ENCODE assay signal across 14 cellular contexts in the genomic region with DNA sequence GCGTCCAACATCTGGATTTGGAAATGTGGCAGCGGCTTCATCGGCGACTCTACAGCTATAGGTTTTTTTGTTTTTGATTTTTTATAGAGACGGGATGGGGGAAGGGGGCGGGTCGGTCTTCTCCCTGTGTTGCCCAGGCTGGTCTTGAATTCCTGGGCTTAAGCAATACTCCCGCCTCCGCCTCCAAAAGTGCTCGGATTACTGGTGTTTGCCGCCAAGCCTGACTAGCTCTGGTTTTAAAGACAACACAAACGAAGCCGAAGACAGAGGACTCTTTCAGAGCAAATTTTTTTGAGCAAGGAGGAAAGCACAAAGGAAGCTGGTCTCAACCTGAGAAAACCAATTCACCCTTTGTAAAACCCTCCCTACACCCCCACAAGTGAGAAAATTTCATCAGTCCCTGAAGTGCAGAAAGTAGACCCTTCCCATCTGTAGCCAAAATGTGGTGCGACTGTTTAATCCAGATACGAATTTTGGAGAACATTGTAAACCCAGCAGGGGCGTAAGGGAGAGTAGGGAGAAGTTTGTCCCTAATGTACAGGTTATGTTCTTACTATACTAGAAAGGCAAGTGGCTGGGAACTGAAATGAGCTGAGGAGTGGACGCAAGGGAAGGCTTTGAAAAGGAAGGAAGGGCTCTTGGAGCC.
DNase-seq lines count a peak whose midpoint lies in the region; ATAC-seq and TF ChIP-seq lines count a peak whose summit lies in the region.
"Had no signal": no experiment of that assay in that cellular context is flagged by ENCODE, and none has a peak within 500 bp of the region (broad histone marks: within the 10 kb centered on the region; RNA-seq: fewer than 3 reads in every experiment).

No MANE protein-coding gene starts in this region.

- H3K9me3 Mint-ChIP-seq in MCF 10A (ENCODE audit: unreplicated experiment) = peaks cover 12% of the 10 kb centered on the region
- peaks cover 34% of the 10 kb centered on the region in 2 donors for H3K9me3 Mint-ChIP-seq in stimulated activated naive CD8-positive, alpha-beta T cell treated with anti-CD3 and anti-CD28 coated beads, Interleukin-15, amount 100 ng/mL, for 72 hours

- no peak overlapping the region for H3K9ac ChIP-seq in mesenchymal stem cell (ENCODE audit: low read length)

- no peak overlapping the region for H3K14ac ChIP-seq in mesenchymal stem cell (ENCODE audit: low read length in 2 of 2)

- DNase-seq in MCF 10A (ENCODE audit: unreplicated experiment) (peak; percentile 82), breast epithelium (ENCODE audit: low spot score in 2 of 2) (no peak), Panc1 (ENCODE audit: low read depth, low spot score) (no peak), fibroblast of mammary gland (ENCODE audit: low read depth) (peak; percentile 25), mesenchymal stem cell (no peak), tibial nerve (ENCODE audit: low spot score in 2 of 2) (no peak)
- DNase-seq in stimulated activated naive CD8-positive, alpha-beta T cell treated with anti-CD3 and anti-CD28 coated beads, Interleukin-15, amount 100 ng/mL, for 72 hours = no peak
- DNase-seq: activated CD4-positive, CD25-positive, alpha-beta regulatory T cell treated with anti-CD3 and anti-CD28 coated beads, Interleukin-2, amount 50 U/mL, for 72 hours; aorta; dermis blood vessel endothelial cell; DMS79; NCI-H1105 treated with DMSO at 0.1 percent for 48 hours had no signal

- no peak overlapping the region for H2AK5ac ChIP-seq in mesenchymal stem cell (ENCODE audit: low read length, severe bottlenecking)

- no peak overlapping the region for H4K8ac ChIP-seq in mesenchymal stem cell (ENCODE audit: low read length)

- H3K36me3 Mint-ChIP-seq in MCF 10A (ENCODE audit: insufficient read depth, unreplicated experiment) = peaks cover 4% of the 10 kb centered on the region

- H3K4me1 ChIP-seq in breast epithelium = no peaks in the 10 kb centered on the region
- H3K4me1 ChIP-seq in Panc1 (ENCODE audit: control insufficient read depth, insufficient read depth, low read length) = peaks cover 13% of the 10 kb centered on the region
- H3K4me1 ChIP-seq in mesenchymal stem cell (ENCODE audit: control insufficient read depth, insufficient read depth, low read depth, low read length) = no peaks in the 10 kb centered on the region
- no peaks in the 10 kb centered on the region for H3K4me1 ChIP-seq in tibial nerve
- H3K4me1 ChIP-seq: suprapubic skin had no signal

- TF ChIP-seq EP300 in tibial nerve (IDR thresholded peaks at IDR 0.05) = no peak

- no peaks in the 10 kb centered on the region for H3K79me1 ChIP-seq in mesenchymal stem cell (replicated peaks; ENCODE audit: low read length, poor library complexity, severe bottlenecking)

- no peak overlapping the region for H3K4me3 ChIP-seq in breast epithelium
- H3K4me3 ChIP-seq in Panc1 (ENCODE audit: low read depth in 2 of 2, low read length in 2 of 2) = peak overlapping the region; percentile 32 to 63
- H3K4me3 ChIP-seq in fibroblast of mammary gland (ENCODE audit: control insufficient read depth, low read depth, low read length) = peak overlapping the region; percentile 7
- H3K4me3 ChIP-seq in mesenchymal stem cell (ENCODE audit: insufficient read depth in 1 of 2, low read depth in 1 of 2, low read length in 2 of 2) = no peak overlapping the region
- H3K4me3 ChIP-seq in tibial nerve = no peak overlapping the region
- H3K4me3 ChIP-seq: suprapubic skin had no signal

- no peak for TF ChIP-seq CTCF in MCF 10A (IDR thresholded peaks at IDR 0.05; ENCODE audit: unreplicated experiment)
- no peak for TF ChIP-seq CTCF in breast epithelium (IDR thresholded peaks at IDR 0.05)
- TF ChIP-seq CTCF in Panc1 (IDR thresholded peaks at IDR 0.05) = no peak
- TF ChIP-seq CTCF in fibroblast of mammary gland (conservative IDR thresholded peaks at IDR 0.05; ENCODE audit: control insufficient read depth, insufficient read depth, low read depth, low read length) = no peak
- no peak for TF ChIP-seq CTCF in tibial nerve (IDR thresholded peaks at IDR 0.05)

- H3K23ac ChIP-seq in mesenchymal stem cell (ENCODE audit: low read length in 2 of 2) = no peak overlapping the region

- no peak overlapping the region for H4K91ac ChIP-seq in mesenchymal stem cell (ENCODE audit: low read length)

- no peak overlapping the region for H3K4ac ChIP-seq in mesenchymal stem cell (ENCODE audit: low read depth in 1 of 2, low read length in 2 of 2)

- H3K27me3 ChIP-seq in breast epithelium = peaks cover 0 to 90% of the 10 kb centered on the region in 2 donors
- H3K27me3 ChIP-seq in Panc1 (ENCODE audit: control insufficient read depth, insufficient read depth, low read length) = 0 out of 2 replicates have a peak, but pooled peaks cover 2% of the 10 kb centered on the region
- peaks cover 27 to 55% of the 10 kb centered on the region in 2 experiments for H3K27me3 ChIP-seq in mesenchymal stem cell (ENCODE audit: control insufficient read depth in 1 of 2, insufficient read depth in 1 of 2, low read length in 2 of 2)
- H3K27me3 ChIP-seq in tibial nerve = peaks cover 0 to 70% of the 10 kb centered on the region in 2 donors

- no TSS peak for BruUV-seq in MCF 10A (replicated peaks; lab: Mats Ljungman, UMichigan)
- no TSS peak for BruUV-seq in Panc1 (replicated peaks; lab: Mats Ljungman, UMichigan)

- H3K4me2 ChIP-seq in mesenchymal stem cell (ENCODE audit: low read length, poor library complexity, severe bottlenecking) = no peak overlapping the region

- H3K4me3 Mint-ChIP-seq in MCF 10A (ENCODE audit: unreplicated experiment) = no peak overlapping the region
- H3K4me3 Mint-ChIP-seq in stimulated activated naive CD8-positive, alpha-beta T cell treated with anti-CD3 and anti-CD28 coated beads, Interleukin-15, amount 100 ng/mL, for 72 hours = peak overlapping the region; percentile 36 to 56

- TF ChIP-seq POLR2A in breast epithelium (IDR thresholded peaks at IDR 0.05) (no peak), tibial nerve (IDR thresholded peaks at IDR 0.05) (no peak)

- WGBS in mesenchymal stem cell = 44% methylated on average over 17 of the region's 17 CpGs
- 7 to 8% methylated on average over 17 of the region's 17 CpGs for WGBS in tibial nerve, 2 donors

- H2BK5ac ChIP-seq in mesenchymal stem cell (ENCODE audit: low read depth, low read length, poor library complexity, severe bottlenecking) = no peak overlapping the region

- in situ Hi-C loops in Panc1 (cut with HindIII; ENCODE audit: low pct_unique_long_range_greater_than_20kb, low sequenced_read_pairs) = no loop called here

- peaks cover 14% of the 10 kb centered on the region for H3K4me1 Mint-ChIP-seq in MCF 10A (ENCODE audit: insufficient read depth, unreplicated experiment)
- H3K4me1 Mint-ChIP-seq in stimulated activated naive CD8-positive, alpha-beta T cell treated with anti-CD3 and anti-CD28 coated beads, Interleukin-15, amount 100 ng/mL, for 72 hours = peaks cover 17% of the 10 kb centered on the region

- H2BK12ac ChIP-seq in mesenchymal stem cell (ENCODE audit: low read length in 2 of 2) = no peak overlapping the region

- no peak overlapping the region for H3K27ac Mint-ChIP-seq in MCF 10A (ENCODE audit: low read depth, unreplicated experiment)
- no peak overlapping the region for H3K27ac Mint-ChIP-seq in stimulated activated naive CD8-positive, alpha-beta T cell treated with anti-CD3 and anti-CD28 coated beads, Interleukin-15, amount 100 ng/mL, for 72 hours

- CTCF ChIA-PET in MCF 10A (lab: Yijun Ruan, JAX) = no interaction called here
- CTCF ChIA-PET in Panc1 (lab: Charles Lee) = interaction anchor here (0.5 to 0.6 kb wide), 2 partner anchors 14 to 315 kb away, joined by 5 to 7 read pairs; no protein-coding TSS in a partner anchor

- no peak overlapping the region for H3K18ac ChIP-seq in mesenchymal stem cell (ENCODE audit: low read depth in 1 of 2, low read length in 2 of 2)

- intact Hi-C loops in MCF 10A (cut with micrococcal nuclease) (no loop called here), breast epithelium (cut with DNase I; ENCODE audit: low total_unique reads) (no loop called here), Panc1 (cut with micrococcal nuclease; ENCODE audit: unreplicated experiment) (no loop called here)

- ATAC-seq in Panc1 = peak; percentile 27
- no peak for ATAC-seq in stimulated activated naive CD8-positive, alpha-beta T cell treated with anti-CD3 and anti-CD28 coated beads, Interleukin-15, amount 100 ng/mL, for 72 hours
- ATAC-seq in HG02759 (IDR thresholded peaks at IDR 0.05; ENCODE audit: unreplicated experiment) = no peak

- H3K36me3 ChIP-seq in breast epithelium (no peaks in the 10 kb centered on the region), Panc1 (ENCODE audit: control insufficient read depth, insufficient read depth, low read length) (no peaks in the 10 kb centered on the region), mesenchymal stem cell (ENCODE audit: control insufficient read depth in 1 of 2, insufficient read depth in 2 of 2, low read depth in 1 of 2, low read length in 2 of 2) (no peaks in the 10 kb centered on the region), tibial nerve (no peaks in the 10 kb centered on the region)
- H3K36me3 ChIP-seq: suprapubic skin had no signal

- POLR2A ChIA-PET in MCF 10A (lab: Yijun Ruan, JAX) = interaction anchor here (0.6 to 1.3 kb wide), 2 partner anchors 9 to 10 kb away, joined by 3 to 6 read pairs; no protein-coding TSS in a partner anchor
- POLR2A ChIA-PET in Panc1 (lab: Charles Lee) = interaction anchor here (0.5 kb wide), 1 partner anchor 13 kb away, joined by 5 read pairs; no protein-coding TSS in a partner anchor

- no peak overlapping the region for H2BK15ac ChIP-seq in mesenchymal stem cell (ENCODE audit: low read depth, poor library complexity, severe bottlenecking)

- peaks cover 14% of the 10 kb centered on the region for H3K27me3 Mint-ChIP-seq in MCF 10A (ENCODE audit: insufficient read depth, unreplicated experiment)
- H3K27me3 Mint-ChIP-seq in stimulated activated naive CD8-positive, alpha-beta T cell treated with anti-CD3 and anti-CD28 coated beads, Interleukin-15, amount 100 ng/mL, for 72 hours = peaks cover 84% of the 10 kb centered on the region

- H3K27ac ChIP-seq in breast epithelium = no peak overlapping the region
- no peak overlapping the region; the same call in 1 of the 2 replicates for H3K27ac ChIP-seq in Panc1 (ENCODE audit: low read length)
- no peak overlapping the region for H3K27ac ChIP-seq in mesenchymal stem cell (ENCODE audit: low read length, poor library complexity, severe bottlenecking)
- no peak overlapping the region for H3K27ac ChIP-seq in tibial nerve
- H3K27ac ChIP-seq: suprapubic skin had no signal

- no peak overlapping the region for H2AFZ ChIP-seq in mesenchymal stem cell (ENCODE audit: low read depth, low read length)

- peaks cover 0 to 6% of the 10 kb centered on the region in 2 donors for H3K9me3 ChIP-seq in breast epithelium
- no peaks in the 10 kb centered on the region for H3K9me3 ChIP-seq in Panc1 (ENCODE audit: control insufficient read depth, insufficient read depth, low read depth, low read length)
- no peaks in the 10 kb centered on the region for H3K9me3 ChIP-seq in mesenchymal stem cell (ENCODE audit: control insufficient read depth, low read length)
- peaks cover 0 to 41% (median 0%) of the 10 kb centered on the region in 4 donors for H3K9me3 ChIP-seq in tibial nerve
- H3K9me3 ChIP-seq: suprapubic skin had no signal

- no peak overlapping the region for H2BK120ac ChIP-seq in mesenchymal stem cell (ENCODE audit: low read depth, low read length)

Comparison
In these comparisons a context has a peak if more than half of its experiments do, and no peak if none do; other contexts are left out.
1. DNase-seq: peak in MCF 10A (single experiment) and fibroblast of mammary gland (single experiment); none in breast epithelium (0 of 2), Panc1 (single experiment), stimulated activated naive CD8-positive, alpha-beta T cell treated with anti-CD3 and anti-CD28 coated beads, Interleukin-15, amount 100 ng/mL, for 72 hours (0 of 2), mesenchymal stem cell (single experiment) and tibial nerve (0 of 2).
2. H3K4me3 ChIP-seq: peak in Panc1 (2 of 2) and fibroblast of mammary gland (single experiment); none in breast epithelium (0 of 3), mesenchymal stem cell (0 of 2) and tibial nerve (0 of 4).